Comparison of ENCODE assay signal across 8 cellular contexts in the genomic region with DNA sequence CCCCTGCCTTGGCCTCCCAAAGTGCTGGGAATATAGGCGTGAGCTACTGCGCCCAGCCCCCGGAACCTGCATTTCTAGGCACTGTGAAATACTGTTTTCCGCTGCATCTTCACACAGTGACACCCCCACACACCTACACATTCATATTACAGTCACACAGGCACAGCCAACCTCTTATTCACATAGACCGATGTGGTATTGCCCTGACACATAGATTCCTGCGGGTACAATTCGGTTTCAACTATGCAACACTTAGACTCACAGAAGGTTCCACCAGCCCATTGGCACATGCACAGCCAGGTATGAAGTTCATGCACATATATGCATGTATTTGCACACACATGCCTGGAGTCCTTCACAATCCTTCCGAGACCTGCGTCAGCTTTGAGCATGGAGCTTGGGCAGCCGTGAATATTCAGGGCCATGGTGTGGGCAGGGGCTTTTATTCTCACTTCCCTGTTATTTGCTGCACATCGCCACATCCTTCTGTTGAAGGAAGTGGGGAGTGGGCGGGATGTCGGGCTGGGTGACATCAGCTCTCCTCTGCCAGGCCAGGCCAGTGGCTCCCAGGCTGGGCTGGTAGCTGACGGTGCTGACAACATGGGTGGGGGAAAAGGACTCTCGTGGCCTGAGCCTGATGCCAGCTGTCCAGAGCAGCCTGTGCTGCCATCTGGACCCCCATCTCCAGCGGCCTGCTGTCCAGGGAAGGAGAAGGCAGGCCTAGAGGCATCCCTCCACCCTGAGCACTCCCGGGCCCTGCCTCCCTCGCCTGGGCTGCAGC. TPM values are rescaled to one million over a fixed set of nuclear protein-coding genes. Genes with fewer than 3 reads are reported as not detected.
DNase-seq lines count a peak whose midpoint lies in the region; ATAC-seq and TF ChIP-seq lines count a peak whose summit lies in the region.

No MANE protein-coding gene starts in this region.

- H3K4me3 ChIP-seq in right cardiac atrium (ENCODE audit: low read length) (no peak overlapping the region), stomach (no peak overlapping the region)

- peak; percentile 73 for DNase-seq in SKM-1 treated with dmso at 0.1 percent for 144 hours (lab: John Stamatoyannopoulos, UW; ENCODE audit: unreplicated experiment)
- no peak for DNase-seq in SKM-1 (lab: John Stamatoyannopoulos, UW; ENCODE audit: unreplicated experiment)
- DNase-seq in activated CD8-positive, alpha-beta memory T cell treated with anti-CD3 and anti-CD28 coated beads for 24 hours, result peak; percentile 87
- peak in 2 of 3 donors; percentile 79 to 82 for DNase-seq in right cardiac atrium
- DNase-seq in stomach, result no peak
- no peak for DNase-seq in NCI-H526 (lab: John Stamatoyannopoulos, UW)

- no peaks in the 10 kb centered on the region for H3K36me3 ChIP-seq in stomach

- H3K27me3 ChIP-seq in right cardiac atrium (ENCODE audit: control insufficient read depth, insufficient read depth) (no peaks in the 10 kb centered on the region), stomach (peaks cover 0 to 62% (median 35%) of the 10 kb centered on the region in 3 donors)

- intact Hi-C loops in right cardiac atrium (cut with DNase I), result no loop called here
- intact Hi-C loops in stomach (cut with DNase I; ENCODE audit: low total_unique reads), result no loop called here

- 58% methylated on average over 18 of the region's 18 CpGs for WGBS in right cardiac atrium
- WGBS in stomach, 5 donors, result 59 to 75% (median 60%) methylated on average over 12 to 18 of the region's 18 CpGs

- no peak for TF ChIP-seq POLR2A in stomach (IDR thresholded peaks at IDR 0.05)

- TF ChIP-seq EP300 in stomach (IDR thresholded peaks at IDR 0.05), result no peak

- H3K27ac ChIP-seq in right cardiac atrium (ENCODE audit: low read length) (no peak overlapping the region), stomach (peak overlapping the region in 3 of 5 donors; percentile 36 to 55 (median 41))

- ATAC-seq in right cardiac atrium (no peak), GM19351 (IDR thresholded peaks at IDR 0.05; ENCODE audit: unreplicated experiment) (no peak), GM18909 (IDR thresholded peaks at IDR 0.05; ENCODE audit: poor library complexity, unreplicated experiment) (no peak)

- TF ChIP-seq CTCF in stomach (IDR thresholded peaks at IDR 0.05), result no peak

- H3K4me1 ChIP-seq in right cardiac atrium (ENCODE audit: control insufficient read depth, insufficient read depth, low read length) (no peaks in the 10 kb centered on the region), stomach (peaks cover 10 to 43% (median 18%) of the 10 kb centered on the region in 4 donors)

- H3K9me3 ChIP-seq in right cardiac atrium (ENCODE audit: control insufficient read depth, low read length), result no peaks in the 10 kb centered on the region
- H3K9me3 ChIP-seq in stomach, result no peaks in the 10 kb centered on the region

RNA-seq across cellular contexts. Expression of a gene that starts 5.4 kb away (rescaled TPM):
- total RNA-seq in right cardiac atrium, result 100 to 1,000 TPM; 131 to 133 (median 132) TPM
- polyA plus RNA-seq in right cardiac atrium, result 228 TPM
- 100 to 1,000 TPM in 4 of 5 donors, 10 to 100 TPM in 1; 84.3 to 390 (median 174) TPM for total RNA-seq in stomach
- 100 to 1,000 TPM; 145 to 179 (median 164) TPM for polyA plus RNA-seq in stomach

RNA-seq across cellular contexts. Expression of a gene that starts 11.6 kb away (rescaled TPM):
- total RNA-seq in right cardiac atrium (10 to 100 TPM in 3 of 4 donors, 1 to 10 TPM in 1; 8.4 to 14.2 (median 11.0) TPM), stomach (10 to 100 TPM in 2 of 5 donors, 1 to 10 TPM in 3; 2.3 to 30.7 (median 8.9) TPM)
- polyA plus RNA-seq in right cardiac atrium (5.5 TPM), stomach (10 to 100 TPM in 2 of 3 donors, 1 to 10 TPM in 1; 5.0 to 12.9 (median 11.0) TPM)

RNA-seq across cellular contexts. Expression of a gene that starts 28.3 kb away (rescaled TPM):
- total RNA-seq in right cardiac atrium, result 10 to 100 TPM; 56.3 to 77.0 (median 73.4) TPM
- polyA plus RNA-seq in right cardiac atrium, result 71.6 TPM
- 100 to 1,000 TPM in 4 of 5 donors, 10 to 100 TPM in 1; 45.2 to 365 (median 314) TPM for total RNA-seq in stomach
- polyA plus RNA-seq in stomach, result 100 to 1,000 TPM in 2 of 3 donors, 10 to 100 TPM in 1; 88.8 to 144 (median 107) TPM

Comparison
In these comparisons a context has a peak if more than half of its experiments do, and no peak if none do; other contexts are left out.
1. DNase-seq: peak in SKM-1 treated with dmso at 0.1 percent for 144 hours (single experiment), activated CD8-positive, alpha-beta memory T cell treated with anti-CD3 and anti-CD28 coated beads for 24 hours (single experiment) and right cardiac atrium (2 of 3); none in SKM-1 (single experiment), stomach (single experiment) and NCI-H526 (0 of 2).